1 cellular context compared by ENCODE assay signal in genomic region chr5:157689942-157690689, GRCh38.
TF ChIP-seq lines count a peak whose summit lies in the region.

No MANE protein-coding gene starts in this region.

TF ChIP-seq in endothelial cell of umbilical vein, 7 proteins besides CTCF, POLR2A, EP300 and RAD21:
- TF ChIP-seq EZH2 (IDR thresholded peaks at IDR 0.05; ENCODE audit: borderline replicate concordance, low read depth, low read length, severe bottlenecking): no peak
- TF ChIP-seq GATA2 (IDR thresholded peaks at IDR 0.05; ENCODE audit: insufficient read depth, insufficient read length, low read depth, low read length): no peak
- no peak for TF ChIP-seq MAX (IDR thresholded peaks at IDR 0.05; ENCODE audit: insufficient read depth, insufficient read length)
- no peak for TF ChIP-seq FOS (IDR thresholded peaks at IDR 0.05; ENCODE audit: borderline replicate concordance, insufficient read depth, low read length)
- no peak for TF ChIP-seq JUN (IDR thresholded peaks at IDR 0.05; ENCODE audit: borderline replicate concordance, insufficient read depth, insufficient read length, low read depth)
- TF ChIP-seq POLR2AphosphoS5 (IDR thresholded peaks at IDR 0.05; ENCODE audit: insufficient read depth, low read depth, low read length): no peak
- no peak for TF ChIP-seq MYC (IDR thresholded peaks at IDR 0.05; ENCODE audit: low read depth, low read length)
